ENCODE assay signal across 22 cellular contexts in the genomic region with DNA sequence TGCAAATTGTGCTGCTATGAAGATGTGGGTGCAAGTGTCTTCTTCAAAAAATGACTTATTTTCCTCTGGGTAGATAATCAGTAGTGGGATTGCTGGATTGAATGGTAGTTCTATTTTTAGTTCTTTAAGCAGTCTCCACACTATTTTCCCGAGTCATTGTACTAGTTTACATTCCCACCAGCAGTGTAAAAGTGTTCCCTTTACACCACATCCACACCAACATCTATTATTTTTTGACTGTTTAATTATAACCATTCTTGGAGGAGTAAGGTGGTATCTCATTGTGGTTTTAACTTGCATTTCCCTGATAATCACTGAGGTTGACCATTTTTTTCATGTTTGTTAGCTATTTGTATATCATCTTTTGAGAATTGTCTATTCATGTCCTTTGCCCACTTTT. TPM values are rescaled to one million over a fixed set of nuclear protein-coding genes. Genes with fewer than 3 reads are reported as not detected.
DNase-seq lines count a peak whose midpoint lies in the region; ATAC-seq, FAIRE-seq and TF ChIP-seq lines count a peak whose summit lies in the region.
"Had no signal": no experiment of that assay in that cellular context is flagged by ENCODE, and none has a peak within 500 bp of the region (broad histone marks: within the 10 kb centered on the region; RNA-seq: fewer than 3 reads in every experiment).

No MANE protein-coding gene starts in this region.

- intact Hi-C loops in PC-3 (cut with micrococcal nuclease) (no loop called here), GM12878 (cut with micrococcal nuclease; ENCODE audit: unreplicated experiment) (no loop called here)

- H3K27me3 ChIP-seq in PC-3 (ENCODE audit: low read length) (no peaks in the 10 kb centered on the region), GM12878 (replicated peaks in 1 of 2; ENCODE audit: control insufficient read depth in 2 of 2, insufficient read depth in 2 of 2, low read length in 1 of 2) (0 out of 4 replicates have a peak, but pooled peaks cover 0 to 3% of the 10 kb centered on the region in 2 experiments)

- TF ChIP-seq POLR2A in GM12878 (IDR thresholded peaks at IDR 0.05; ENCODE audit: low read depth, low read length), result no peak

- H2AFZ ChIP-seq in PC-3 (ENCODE audit: low read length) (no peak overlapping the region), GM12878 (ENCODE audit: control insufficient read depth, low read depth, low read length) (no peak overlapping the region)

- TF ChIP-seq CTCF in PC-3 (conservative IDR thresholded peaks at IDR 0.05; ENCODE audit: low read depth, low read length) (no peak), GM12878 (IDR thresholded peaks at IDR 0.05 in 2 of 3, conservative IDR thresholded peaks at IDR 0.05 in 1 of 3; ENCODE audit: control insufficient read depth in 2 of 3, extremely low read depth in 1 of 3, insufficient read depth in 1 of 3, low read depth in 3 of 3, low read length in 3 of 3) (no peak), subcutaneous adipose tissue (IDR thresholded peaks at IDR 0.05; ENCODE audit: low read depth) (peak; percentile 64)

- H3K9ac ChIP-seq in PC-3 (ENCODE audit: low read length) (no peak overlapping the region), GM12878 (ENCODE audit: control insufficient read depth, insufficient read depth, low read length) (no peak overlapping the region)
- H3K9ac ChIP-seq: BLaER1 treated with 17β-estradiol and CSF1 and Interleukin-3, amounts not matched to agents 10 nM and 100 nM had no signal

- H3F3A ChIP-seq in PC-3 (ENCODE audit: low read length, unreplicated experiment), result no peaks in the 10 kb centered on the region

- H3K9me2 ChIP-seq in PC-3 (replicated peaks; ENCODE audit: low read length), result no peaks in the 10 kb centered on the region

- CTCF ChIA-PET in PC-3 (lab: Charles Lee) (no interaction called here), GM12878 (lab: Yijun Ruan, JAX) (no interaction called here)

- ATAC-seq in PC-3 (no peak), GM12878 (no peak), HG02610 (IDR thresholded peaks at IDR 0.05; ENCODE audit: unreplicated experiment) (no peak)
- ATAC-seq: CD8-positive, alpha-beta T cell had no signal

- RAD21 ChIA-PET in GM12878 (lab: Charles Lee; ENCODE audit: unreplicated experiment), result no interaction called here

- peak; percentile 23 for FAIRE-seq in GM12878 (lab: Jason Lieb, UNC)
- FAIRE-seq: A204.1, GM12892, GM18507 had no signal

- no peaks in the 10 kb centered on the region for H3K36me3 ChIP-seq in PC-3 (ENCODE audit: low read depth, low read length)
- no peaks in the 10 kb centered on the region for H3K36me3 ChIP-seq in GM12878 (ENCODE audit: control insufficient read depth in 2 of 2, insufficient read depth in 2 of 2, low read length in 1 of 2)
- H3K36me3 ChIP-seq: BLaER1 treated with 17β-estradiol and CSF1 and Interleukin-3, amounts not matched to agents 10 nM and 100 nM had no signal

- SMC1A ChIA-PET in GM12878 (lab: Charles Lee; ENCODE audit: uncharacterized antibody, unreplicated experiment), result interaction anchor here (1.2 to 4.5 kb wide), 2 partner anchors 12 to 31 kb away, joined by 4 to 16 read pairs; no protein-coding TSS in a partner anchor

- H3K4me1 ChIP-seq in PC-3 (ENCODE audit: insufficient read depth, low read length) (peaks cover 10% of the 10 kb centered on the region), GM12878 (ENCODE audit: control insufficient read depth, insufficient read depth, low read length) (no peaks in the 10 kb centered on the region)
- H3K4me1 ChIP-seq: Caco-2 had no signal

- H4K20me1 ChIP-seq in PC-3 (ENCODE audit: low read length) (no peaks in the 10 kb centered on the region), GM12878 (ENCODE audit: control insufficient read depth, insufficient read depth) (no peaks in the 10 kb centered on the region)
- H4K20me1 ChIP-seq: BLaER1 treated with 17β-estradiol and CSF1 and Interleukin-3, amounts not matched to agents 10 nM and 100 nM had no signal

- H3K4me3 ChIP-seq in PC-3 (ENCODE audit: low read length), result no peak overlapping the region
- no peak overlapping the region for H3K4me3 ChIP-seq in GM12878
- H3K4me3 ChIP-seq: BLaER1 treated with 17β-estradiol and CSF1 and Interleukin-3, amounts not matched to agents 10 nM and 100 nM had no signal

- H3K79me2 ChIP-seq in PC-3 (ENCODE audit: low read length), result no peaks in the 10 kb centered on the region
- no peaks in the 10 kb centered on the region for H3K79me2 ChIP-seq in GM12878 (ENCODE audit: control insufficient read depth, insufficient read depth, low read length)

- POLR2A ChIA-PET in PC-3 (lab: Charles Lee; ENCODE audit: unreplicated experiment), result no interaction called here
- POLR2A ChIA-PET in GM12878 (lab: Charles Lee), result interaction anchor here (1.5 kb wide), 1 partner anchor 10 kb away, joined by 3 read pairs; no protein-coding TSS in a partner anchor

- DNase-seq in EH (ENCODE audit: low read depth) (peak; percentile 13), PC-3 (no peak), GM12878 (ENCODE audit: low read depth, low spot score) (no peak), NCI-H128 (lab: John Stamatoyannopoulos, UW; ENCODE audit: unreplicated experiment) (no peak)
- DNase-seq in stimulated activated naive CD4-positive, alpha-beta T cell (lab: John Stamatoyannopoulos, UW), result no peak
- no peak for DNase-seq in activated CD4-positive, alpha-beta T cell treated with anti-CD3 and anti-CD28 coated beads, Interleukin-2, amount 50 U/mL, for 4 hours
- DNase-seq: 8988T; AML-193; Caco-2; Calu3; CD4-positive, alpha-beta T cell; CD8-positive, alpha-beta T cell; DMS79 treated with DMSO at 0.1 percent for 48 hours; EL; GDM1 had no signal

- BruUV-seq in PC-3 (replicated peaks; lab: Mats Ljungman, UMichigan), result no TSS peak
- no TSS peak for BruUV-seq in GM12878 (replicated peaks; lab: Mats Ljungman, UMichigan)

- H3K9me3 ChIP-seq in PC-3 (ENCODE audit: low read length), result no peaks in the 10 kb centered on the region
- H3K9me3 ChIP-seq in GM12878 (replicated peaks; ENCODE audit: control insufficient read depth, insufficient read depth, low read length), result no peaks in the 10 kb centered on the region
- H3K9me3 ChIP-seq: BLaER1 treated with 17β-estradiol and CSF1 and Interleukin-3, amounts not matched to agents 10 nM and 100 nM; Caco-2 had no signal

- peak overlapping the region; percentile 64 for H3K27ac ChIP-seq in PC-3 (ENCODE audit: low read length)
- H3K27ac ChIP-seq in GM12878 (ENCODE audit: control insufficient read depth, insufficient read depth), result no peak overlapping the region
- H3K27ac ChIP-seq: BLaER1 treated with 17β-estradiol and CSF1 and Interleukin-3, amounts not matched to agents 10 nM and 100 nM; C4-2B had no signal

- TF ChIP-seq EP300 in GM12878 (IDR thresholded peaks at IDR 0.05; ENCODE audit: borderline replicate concordance in 1 of 2, control insufficient read depth in 1 of 2, low read depth in 2 of 2, low read length in 2 of 2), result no peak

- in situ Hi-C loops in GM12878 (cut with MboI), result no loop called here

- TF ChIP-seq RAD21 in GM12878 (IDR thresholded peaks at IDR 0.05; ENCODE audit: insufficient read depth, low read depth, low read length), result no peak

- WGBS in GM12878 (ENCODE audit: insufficient coverage, insufficient replicate concordance, low lambda C conversion rate, missing lambda C conversion rate), result 0% methylated on average over 1 of the region's 1 CpG

- H3K4me2 ChIP-seq in PC-3 (ENCODE audit: low read length) (no peak overlapping the region), GM12878 (ENCODE audit: control insufficient read depth, insufficient read depth) (no peak overlapping the region)

TF ChIP-seq in GM12878, 131 proteins besides CTCF, POLR2A, EP300 and RAD21 (continues in another document):
- TF ChIP-seq KLF5 (IDR thresholded peaks at IDR 0.05; ENCODE audit: partially characterized antibody) (no peak), MTA3 (IDR thresholded peaks at IDR 0.05; ENCODE audit: borderline replicate concordance, low read length) (no peak)

RNA-seq across cellular contexts. Expression of gene PSMD6, which starts 19.7 kb away (rescaled TPM):
- total RNA-seq in PC-3 (2014; rRNA removed), result 73.2 and 80.7 TPM in 2 replicates
- 103 and 104 TPM in 2 replicates for total RNA-seq in GM12878 (2013; cell fraction: nucleolus; rRNA removed)
- 107 and 108 TPM in 2 replicates for total RNA-seq in GM12878 (2014; rRNA removed)
- 112 and 123 TPM in 2 replicates for total RNA-seq in GM12878 (2014; rRNA removed; fragmentation: Illumina TruSeq; extraction: Trizol)
- 89.4 and 91.5 TPM in 2 replicates for total RNA-seq in GM12878 (2021)
- polyA plus RNA-seq in GM12878 (2011; ENCODE audit: low read depth), result 40.4 TPM
- 68.7 and 79.2 TPM in 2 replicates for polyA plus RNA-seq in GM12878 (2011; rRNA removed)
- polyA plus RNA-seq in GM12878 (2011; cell fraction: cytosol; rRNA removed), result 35.8 and 50.6 TPM in 2 replicates
- 64.6 and 78.6 TPM in 2 replicates for polyA plus RNA-seq in GM12878 (2011; cell fraction: nucleus; rRNA removed)
- 70.4 and 92.1 TPM in 2 replicates for polyA plus RNA-seq in GM12878 (2012)
- 106 and 119 TPM in 2 replicates for polyA plus RNA-seq in GM12878 (2014; fragmentation: Illumina TruSeq; extraction: Trizol)
- polyA plus RNA-seq in GM12878 (2014; fragmentation: Nextera tagmentation; extraction: Ambion mirVana), result 100 to 1,000 TPM in 1 of 2 experiments, 10 to 100 TPM in 1; 84.3 to 124 TPM
- 101 and 105 TPM in 2 replicates for polyA plus RNA-seq in GM12878 (2014; rRNA removed)
- polyA plus RNA-seq in GM12878 (2016; fragmentation: Nextera tagmentation; extraction: Ambion mirVana), result 100 to 1,000 TPM; 196 to 199 TPM
- 39.0 and 53.7 TPM in 2 replicates for polyA minus RNA-seq in GM12878 (2011; rRNA and poly(A)+ RNA removed)
- polyA minus RNA-seq in GM12878 (2011; cell fraction: cytosol; rRNA and poly(A)+ RNA removed), result 18.6 and 21.1 TPM in 2 replicates
- 51.1 and 84.2 TPM in 2 replicates for polyA minus RNA-seq in GM12878 (2011; cell fraction: nucleus; rRNA and poly(A)+ RNA removed)
- 10 to 100 TPM; 51.8 to 89.0 (median 75.4) TPM for total RNA-seq in subcutaneous adipose tissue
